8 cellular contexts compared by ENCODE assay signal in the genomic region with DNA sequence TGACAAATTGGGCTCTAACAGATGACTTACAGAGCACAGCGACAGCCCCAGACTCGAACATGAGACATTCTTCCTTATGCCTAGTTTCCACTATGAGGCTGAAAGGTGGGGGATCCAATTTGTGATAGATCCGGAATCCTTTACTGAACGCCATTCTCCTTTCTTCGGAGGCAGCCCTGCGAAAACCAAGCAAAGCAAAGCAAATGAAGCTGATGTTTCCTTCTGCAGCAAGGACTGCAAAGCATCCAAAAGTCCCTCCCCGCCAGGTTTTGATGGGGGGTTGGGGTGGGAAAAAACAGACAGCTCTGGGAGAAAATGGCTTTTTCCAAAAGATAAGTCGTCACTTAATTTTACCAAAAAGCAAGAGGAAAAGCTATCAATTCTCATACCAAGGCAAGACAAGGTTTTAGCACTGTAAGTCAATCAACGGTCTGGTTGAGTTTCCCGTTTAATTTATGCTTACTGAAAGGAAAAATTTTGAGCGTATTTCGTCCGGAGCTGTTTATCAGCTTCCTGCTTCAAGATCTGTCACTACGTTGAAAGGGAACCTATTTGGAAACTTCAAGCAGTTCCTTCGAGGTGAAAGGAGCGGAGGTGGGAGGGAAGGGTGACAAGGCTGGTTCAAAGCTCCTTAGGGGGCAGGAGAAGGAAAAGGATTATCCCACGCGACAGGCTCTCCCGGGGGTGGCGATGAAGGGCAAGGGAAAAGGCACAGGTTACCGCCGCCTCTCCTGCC. TPM values are rescaled to one million over a fixed set of nuclear protein-coding genes. Genes with fewer than 3 reads are reported as not detected.
DNase-seq lines count a peak whose midpoint lies in the region; ATAC-seq and TF ChIP-seq lines count a peak whose summit lies in the region.

No MANE protein-coding gene starts in this region.

- H3K9me3 ChIP-seq in HUES64 (ENCODE audit: insufficient read depth, low read depth, low read length) (no peaks in the 10 kb centered on the region), SU-DHL-6 (ENCODE audit: insufficient read depth, low read length) (no peaks in the 10 kb centered on the region)

- no peak overlapping the region; the same call in 1 of the 2 replicates for H3K27ac ChIP-seq in HUES64 (ENCODE audit: low read depth, low read length)
- no peak overlapping the region for H3K27ac ChIP-seq in SU-DHL-6 (ENCODE audit: low read depth, low read length)

- peak overlapping the region; percentile 89 for H3K4me3 ChIP-seq in HUES64 (ENCODE audit: low read length)
- peak overlapping the region; percentile 78 for H3K4me3 ChIP-seq in SU-DHL-6 (ENCODE audit: insufficient read depth, low read length, poor library complexity, severe bottlenecking)

- H3K9me2 ChIP-seq in SU-DHL-6 (replicated peaks; ENCODE audit: insufficient read depth, low read length): no peaks in the 10 kb centered on the region

- DNase-seq in ELF-1 (ENCODE audit: low read depth, low spot score): peak; percentile 60
- no peak for DNase-seq in chondrocyte (ENCODE audit: low spot score)
- DNase-seq in left kidney (ENCODE audit: low read depth, low spot score): peak; percentile 67
- peak; percentile 14 for DNase-seq in stimulated activated naive CD8-positive, alpha-beta T cell treated with anti-CD3 and anti-CD28 coated beads, Interleukin-15, Interleukin-2, amounts not matched to agents 100 U/mL and 50 U/mL, for 24 hours
- DNase-seq in activated gamma-delta T cell (lab: John Stamatoyannopoulos, UW): no peak

- H3K9ac ChIP-seq in HUES64 (ENCODE audit: low read depth, low read length): peak overlapping the region; percentile 50
- peak overlapping the region; percentile 77 for H3K9ac ChIP-seq in SU-DHL-6 (ENCODE audit: low read length)

- peaks cover 17% of the 10 kb centered on the region for H3F3A ChIP-seq in SU-DHL-6 (ENCODE audit: insufficient read depth)

- peaks cover 9% of the 10 kb centered on the region; the same call in 1 of the 2 replicates for H3K4me1 ChIP-seq in HUES64 (ENCODE audit: insufficient read depth, low read length)

- no peaks in the 10 kb centered on the region for H3K36me3 ChIP-seq in HUES64 (ENCODE audit: insufficient read depth, low read length)
- H3K36me3 ChIP-seq in SU-DHL-6 (ENCODE audit: low read length): peaks cover 7% of the 10 kb centered on the region; the same call in 1 of the 2 replicates

- ATAC-seq in stimulated activated naive CD8-positive, alpha-beta T cell treated with anti-CD3 and anti-CD28 coated beads, Interleukin-15, Interleukin-2, amounts not matched to agents 100 U/mL and 50 U/mL, for 24 hours: no peak
- no peak for ATAC-seq in HG02588 (IDR thresholded peaks at IDR 0.05; ENCODE audit: unreplicated experiment)

- H4K20me1 ChIP-seq in SU-DHL-6 (ENCODE audit: low read depth, low read length): 0 out of 2 replicates have a peak, but pooled peaks cover 5% of the 10 kb centered on the region

- H3K9me3 Mint-ChIP-seq in chondrocyte (ENCODE audit: low read depth): no peaks in the 10 kb centered on the region

- TF ChIP-seq CTCF in SU-DHL-6 (IDR thresholded peaks at IDR 0.05; ENCODE audit: insufficient read depth, low read length, poor library complexity, severe bottlenecking) (no peak), chondrocyte (IDR thresholded peaks at IDR 0.05) (no peak)

- H3K4me1 Mint-ChIP-seq in chondrocyte (ENCODE audit: low read depth): peaks cover 19% of the 10 kb centered on the region

- H3K36me3 Mint-ChIP-seq in chondrocyte (ENCODE audit: low read depth): no peaks in the 10 kb centered on the region

- H3K4me2 ChIP-seq in SU-DHL-6 (ENCODE audit: low read depth, low read length, poor library complexity, severe bottlenecking): peak overlapping the region; percentile 63

- no peaks in the 10 kb centered on the region for H3K79me2 ChIP-seq in SU-DHL-6 (ENCODE audit: insufficient read depth, low read length)

- peak overlapping the region; percentile 92 for H3K4me3 Mint-ChIP-seq in chondrocyte (ENCODE audit: unreplicated experiment)

- H2AFZ ChIP-seq in SU-DHL-6 (ENCODE audit: low read depth, low read length, severe bottlenecking): peak overlapping the region; percentile 95

- H3K27ac Mint-ChIP-seq in chondrocyte (ENCODE audit: unreplicated experiment): peak overlapping the region; percentile 94

- WGBS in HUES64: 5% methylated on average over 22 of the region's 22 CpGs

- H3K27me3 Mint-ChIP-seq in chondrocyte (ENCODE audit: low read depth): no peaks in the 10 kb centered on the region

- H3K27me3 ChIP-seq in HUES64 (ENCODE audit: insufficient read depth, low read length) (no peaks in the 10 kb centered on the region), SU-DHL-6 (ENCODE audit: low read length) (no peaks in the 10 kb centered on the region)

RNA-seq across cellular contexts. Expression of a gene that starts 0.9 kb away (rescaled TPM):
- 2.3 TPM for polyA plus RNA-seq in HUES64 (2013, experiment 1 of 2)
- polyA plus RNA-seq in HUES64 (2013, experiment 2 of 2): 3.6 TPM
- total RNA-seq in chondrocyte: 9.1 to 13.6 TPM (median 10.2 TPM) in 3 replicates

RNA-seq across cellular contexts. Expression of a gene that starts 44.6 kb away (rescaled TPM):
- 34.5 TPM for polyA plus RNA-seq in HUES64 (2013, experiment 1 of 2)
- 36.3 TPM for polyA plus RNA-seq in HUES64 (2013, experiment 2 of 2)
- total RNA-seq in chondrocyte: 17.9 to 26.4 TPM (median 19.6 TPM) in 3 replicates

Comparison
In these comparisons a context has a peak if more than half of its experiments do, and no peak if none do; other contexts are left out.
1. DNase-seq: peak in ELF-1 (single experiment), left kidney (single experiment) and stimulated activated naive CD8-positive, alpha-beta T cell treated with anti-CD3 and anti-CD28 coated beads, Interleukin-15, Interleukin-2, amounts not matched to agents 100 U/mL and 50 U/mL, for 24 hours (single experiment); none in chondrocyte (single experiment) and activated gamma-delta T cell (single experiment).